13 cellular contexts compared by ENCODE assay signal in genomic region chr9:20477940-20478620, GRCh38.
DNase-seq lines count a peak whose midpoint lies in the region; ATAC-seq, FAIRE-seq and TF ChIP-seq lines count a peak whose summit lies in the region.
"Had no signal": no experiment of that assay in that cellular context is flagged by ENCODE, and none has a peak within 500 bp of the region (broad histone marks: within the 10 kb centered on the region; RNA-seq: fewer than 3 reads in every experiment).

No MANE protein-coding gene starts in this region.

- peak; percentile 6 for DNase-seq in AG10803 (ENCODE audit: low read depth)
- no peak for DNase-seq in GM18507 (ENCODE audit: extremely low spot score, insufficient read length, low read depth)
- peak; percentile 16 for DNase-seq in PC-3
- DNase-seq in fibroblast of peridontal ligament (ENCODE audit: extremely low read depth) = peak; percentile 3
- no peak for DNase-seq in HuH-7 (ENCODE audit: low spot score)
- no peak for DNase-seq in HUDEP-2 (lab: John Stamatoyannopoulos, UW; ENCODE audit: unreplicated experiment in 76 of 76)
- DNase-seq in NK-92 (lab: John Stamatoyannopoulos, UW; ENCODE audit: unreplicated experiment) = no peak
- DNase-seq: colonic mucosa, NCI-H146, psoas muscle, tibial artery had no signal

- H3K27me3 ChIP-seq in PC-3 (ENCODE audit: low read length) = no peaks in the 10 kb centered on the region
- H3K27me3 ChIP-seq: colonic mucosa, tibial artery had no signal

- no peak overlapping the region for H3K27ac ChIP-seq in PC-3 (ENCODE audit: low read length)
- H3K27ac ChIP-seq: C4-2B, colonic mucosa, psoas muscle, tibial artery had no signal

- no peaks in the 10 kb centered on the region for H4K20me1 ChIP-seq in PC-3 (ENCODE audit: low read length)

- BruUV-seq in PC-3 (replicated peaks; lab: Mats Ljungman, UMichigan) = no TSS peak

- TF ChIP-seq CTCF in AG10803 (conservative IDR thresholded peaks at IDR 0.05; ENCODE audit: low read length) = no peak
- TF ChIP-seq CTCF in PC-3 (conservative IDR thresholded peaks at IDR 0.05; ENCODE audit: low read depth, low read length) = no peak

- POLR2A ChIA-PET in PC-3 (lab: Charles Lee; ENCODE audit: unreplicated experiment) = no interaction called here

- H3K4me1 ChIP-seq in PC-3 (ENCODE audit: insufficient read depth, low read length) = no peaks in the 10 kb centered on the region
- H3K4me1 ChIP-seq: colonic mucosa had no signal

- H3K9me2 ChIP-seq in PC-3 (replicated peaks; ENCODE audit: low read length) = no peaks in the 10 kb centered on the region

- H3K4me2 ChIP-seq in PC-3 (ENCODE audit: low read length) = no peak overlapping the region

- H3K4me3 ChIP-seq in AG10803 (ENCODE audit: low read length) (no peak overlapping the region), PC-3 (ENCODE audit: low read length) (no peak overlapping the region)
- H3K4me3 ChIP-seq: colonic mucosa, psoas muscle, tibial artery had no signal

- no peak overlapping the region for H2AFZ ChIP-seq in PC-3 (ENCODE audit: low read length)

- no peaks in the 10 kb centered on the region for H3K9me3 ChIP-seq in PC-3 (ENCODE audit: low read length)
- H3K9me3 ChIP-seq: colonic mucosa, psoas muscle, tibial artery had no signal

- intact Hi-C loops in PC-3 (cut with micrococcal nuclease) = loop anchor here (2.0 kb wide), 1 partner anchor 121 kb away; no protein-coding TSS in a partner anchor

- H3K79me2 ChIP-seq in PC-3 (ENCODE audit: low read length) = no peaks in the 10 kb centered on the region

- H3K9ac ChIP-seq in PC-3 (ENCODE audit: low read length) = no peak overlapping the region

- CTCF ChIA-PET in PC-3 (lab: Charles Lee) = no interaction called here

- H3F3A ChIP-seq in PC-3 (ENCODE audit: low read length, unreplicated experiment) = no peaks in the 10 kb centered on the region

- no peaks in the 10 kb centered on the region for H3K36me3 ChIP-seq in PC-3 (ENCODE audit: low read depth, low read length)
- H3K36me3 ChIP-seq: colonic mucosa, tibial artery had no signal

- peak; percentile 15 for FAIRE-seq in GM18507 (lab: Jason Lieb, UNC)

- ATAC-seq in PC-3 (peak; percentile 45), GM21619 (IDR thresholded peaks at IDR 0.05; ENCODE audit: unreplicated experiment) (no peak)

Comparison
In these comparisons a context has a peak if more than half of its experiments do, and no peak if none do; other contexts are left out.
1. DNase-seq: peak in AG10803 (single experiment), PC-3 (single experiment) and fibroblast of peridontal ligament (single experiment); none in GM18507 (single experiment), HuH-7 (single experiment), HUDEP-2 (0 of 76) and NK-92 (single experiment).